In the genomic region with DNA sequence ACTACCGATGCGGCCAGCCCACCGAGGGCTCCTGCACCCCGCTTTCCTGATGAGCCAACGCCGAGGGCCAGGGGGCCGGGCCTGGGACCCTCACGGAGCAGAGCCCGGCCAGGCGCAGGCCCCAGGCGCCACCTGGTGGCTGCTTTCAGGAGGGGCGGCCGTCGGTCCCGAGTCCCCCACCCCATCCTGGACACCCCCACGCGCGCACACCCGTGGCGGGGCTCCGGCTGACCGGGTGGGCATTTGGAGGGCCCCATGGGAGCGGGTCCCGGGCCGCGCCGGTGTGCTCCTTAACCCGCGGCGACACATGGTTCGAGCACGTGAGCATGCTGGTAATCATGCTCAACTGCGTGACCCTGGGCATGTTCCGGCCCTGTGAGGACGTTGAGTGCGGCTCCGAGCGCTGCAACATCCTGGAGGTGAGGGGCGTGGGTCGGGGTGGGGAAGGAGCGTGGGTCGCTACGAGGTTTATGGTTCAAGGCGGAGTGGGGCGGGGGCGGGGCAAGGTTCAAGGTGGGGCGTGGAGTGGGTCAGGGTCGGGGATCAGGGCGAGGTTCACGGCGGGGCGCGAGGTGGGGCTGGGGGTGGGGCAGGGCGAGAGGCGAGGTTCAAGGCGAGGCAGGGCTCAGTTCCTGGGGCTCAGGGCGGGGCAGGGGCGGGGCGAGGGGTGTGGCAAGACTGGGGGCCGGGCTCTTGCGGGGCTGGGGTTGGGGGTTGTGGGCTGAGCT, we compare ENCODE assay signal across 2 cellular contexts.
TF ChIP-seq lines count a peak whose summit lies in the region.

No MANE protein-coding gene starts in this region.

TF ChIP-seq in HEK293, 187 proteins besides CTCF, POLR2A, EP300 and RAD21 (continued from another document and continues in another):
- TF ChIP-seq, protein P1, sequence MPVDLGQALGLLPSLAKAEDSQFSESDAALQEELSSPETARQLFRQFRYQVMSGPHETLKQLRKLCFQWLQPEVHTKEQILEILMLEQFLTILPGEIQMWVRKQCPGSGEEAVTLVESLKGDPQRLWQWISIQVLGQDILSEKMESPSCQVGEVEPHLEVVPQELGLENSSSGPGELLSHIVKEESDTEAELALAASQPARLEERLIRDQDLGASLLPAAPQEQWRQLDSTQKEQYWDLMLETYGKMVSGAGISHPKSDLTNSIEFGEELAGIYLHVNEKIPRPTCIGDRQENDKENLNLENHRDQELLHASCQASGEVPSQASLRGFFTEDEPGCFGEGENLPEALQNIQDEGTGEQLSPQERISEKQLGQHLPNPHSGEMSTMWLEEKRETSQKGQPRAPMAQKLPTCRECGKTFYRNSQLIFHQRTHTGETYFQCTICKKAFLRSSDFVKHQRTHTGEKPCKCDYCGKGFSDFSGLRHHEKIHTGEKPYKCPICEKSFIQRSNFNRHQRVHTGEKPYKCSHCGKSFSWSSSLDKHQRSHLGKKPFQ (tag by site-specific recombination; IDR thresholded peaks at IDR 0.05) = no peak
- TF ChIP-seq, protein P2, sequence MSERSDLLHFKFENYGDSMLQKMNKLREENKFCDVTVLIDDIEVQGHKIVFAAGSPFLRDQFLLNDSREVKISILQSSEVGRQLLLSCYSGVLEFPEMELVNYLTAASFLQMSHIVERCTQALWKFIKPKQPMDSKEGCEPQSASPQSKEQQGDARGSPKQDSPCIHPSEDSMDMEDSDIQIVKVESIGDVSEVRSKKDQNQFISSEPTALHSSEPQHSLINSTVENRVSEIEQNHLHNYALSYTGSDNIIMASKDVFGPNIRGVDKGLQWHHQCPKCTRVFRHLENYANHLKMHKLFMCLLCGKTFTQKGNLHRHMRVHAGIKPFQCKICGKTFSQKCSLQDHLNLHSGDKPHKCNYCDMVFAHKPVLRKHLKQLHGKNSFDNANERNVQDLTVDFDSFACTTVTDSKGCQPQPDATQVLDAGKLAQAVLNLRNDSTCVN (tag by site-specific recombination; optimal IDR thresholded peaks at IDR 0.05) = peak; percentile 44
- TF ChIP-seq, protein P3, sequence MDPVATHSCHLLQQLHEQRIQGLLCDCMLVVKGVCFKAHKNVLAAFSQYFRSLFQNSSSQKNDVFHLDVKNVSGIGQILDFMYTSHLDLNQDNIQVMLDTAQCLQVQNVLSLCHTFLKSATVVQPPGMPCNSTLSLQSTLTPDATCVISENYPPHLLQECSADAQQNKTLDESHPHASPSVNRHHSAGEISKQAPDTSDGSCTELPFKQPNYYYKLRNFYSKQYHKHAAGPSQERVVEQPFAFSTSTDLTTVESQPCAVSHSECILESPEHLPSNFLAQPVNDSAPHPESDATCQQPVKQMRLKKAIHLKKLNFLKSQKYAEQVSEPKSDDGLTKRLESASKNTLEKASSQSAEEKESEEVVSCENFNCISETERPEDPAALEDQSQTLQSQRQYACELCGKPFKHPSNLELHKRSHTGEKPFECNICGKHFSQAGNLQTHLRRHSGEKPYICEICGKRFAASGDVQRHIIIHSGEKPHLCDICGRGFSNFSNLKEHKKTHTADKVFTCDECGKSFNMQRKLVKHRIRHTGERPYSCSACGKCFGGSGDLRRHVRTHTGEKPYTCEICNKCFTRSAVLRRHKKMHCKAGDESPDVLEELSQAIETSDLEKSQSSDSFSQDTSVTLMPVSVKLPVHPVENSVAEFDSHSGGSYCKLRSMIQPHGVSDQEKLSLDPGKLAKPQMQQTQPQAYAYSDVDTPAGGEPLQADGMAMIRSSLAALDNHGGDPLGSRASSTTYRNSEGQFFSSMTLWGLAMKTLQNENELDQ (tag by site-specific recombination; IDR thresholded peaks at IDR 0.05; ENCODE audit: low read depth) = no peak
- no peak for TF ChIP-seq ZNF501 (tag by site-specific recombination; IDR thresholded peaks at IDR 0.05)
- no peak for TF ChIP-seq ZFP3 (tag by site-specific recombination; IDR thresholded peaks at IDR 0.05; ENCODE audit: low read depth)
- TF ChIP-seq, protein P4, sequence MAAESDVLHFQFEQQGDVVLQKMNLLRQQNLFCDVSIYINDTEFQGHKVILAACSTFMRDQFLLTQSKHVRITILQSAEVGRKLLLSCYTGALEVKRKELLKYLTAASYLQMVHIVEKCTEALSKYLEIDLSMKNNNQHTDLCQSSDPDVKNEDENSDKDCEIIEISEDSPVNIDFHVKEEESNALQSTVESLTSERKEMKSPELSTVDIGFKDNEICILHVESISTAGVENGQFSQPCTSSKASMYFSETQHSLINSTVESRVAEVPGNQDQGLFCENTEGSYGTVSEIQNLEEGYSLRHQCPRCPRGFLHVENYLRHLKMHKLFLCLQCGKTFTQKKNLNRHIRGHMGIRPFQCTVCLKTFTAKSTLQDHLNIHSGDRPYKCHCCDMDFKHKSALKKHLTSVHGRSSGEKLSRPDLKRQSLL (tag by site-specific recombination; IDR thresholded peaks at IDR 0.05) = no peak
- TF ChIP-seq, protein P5, sequence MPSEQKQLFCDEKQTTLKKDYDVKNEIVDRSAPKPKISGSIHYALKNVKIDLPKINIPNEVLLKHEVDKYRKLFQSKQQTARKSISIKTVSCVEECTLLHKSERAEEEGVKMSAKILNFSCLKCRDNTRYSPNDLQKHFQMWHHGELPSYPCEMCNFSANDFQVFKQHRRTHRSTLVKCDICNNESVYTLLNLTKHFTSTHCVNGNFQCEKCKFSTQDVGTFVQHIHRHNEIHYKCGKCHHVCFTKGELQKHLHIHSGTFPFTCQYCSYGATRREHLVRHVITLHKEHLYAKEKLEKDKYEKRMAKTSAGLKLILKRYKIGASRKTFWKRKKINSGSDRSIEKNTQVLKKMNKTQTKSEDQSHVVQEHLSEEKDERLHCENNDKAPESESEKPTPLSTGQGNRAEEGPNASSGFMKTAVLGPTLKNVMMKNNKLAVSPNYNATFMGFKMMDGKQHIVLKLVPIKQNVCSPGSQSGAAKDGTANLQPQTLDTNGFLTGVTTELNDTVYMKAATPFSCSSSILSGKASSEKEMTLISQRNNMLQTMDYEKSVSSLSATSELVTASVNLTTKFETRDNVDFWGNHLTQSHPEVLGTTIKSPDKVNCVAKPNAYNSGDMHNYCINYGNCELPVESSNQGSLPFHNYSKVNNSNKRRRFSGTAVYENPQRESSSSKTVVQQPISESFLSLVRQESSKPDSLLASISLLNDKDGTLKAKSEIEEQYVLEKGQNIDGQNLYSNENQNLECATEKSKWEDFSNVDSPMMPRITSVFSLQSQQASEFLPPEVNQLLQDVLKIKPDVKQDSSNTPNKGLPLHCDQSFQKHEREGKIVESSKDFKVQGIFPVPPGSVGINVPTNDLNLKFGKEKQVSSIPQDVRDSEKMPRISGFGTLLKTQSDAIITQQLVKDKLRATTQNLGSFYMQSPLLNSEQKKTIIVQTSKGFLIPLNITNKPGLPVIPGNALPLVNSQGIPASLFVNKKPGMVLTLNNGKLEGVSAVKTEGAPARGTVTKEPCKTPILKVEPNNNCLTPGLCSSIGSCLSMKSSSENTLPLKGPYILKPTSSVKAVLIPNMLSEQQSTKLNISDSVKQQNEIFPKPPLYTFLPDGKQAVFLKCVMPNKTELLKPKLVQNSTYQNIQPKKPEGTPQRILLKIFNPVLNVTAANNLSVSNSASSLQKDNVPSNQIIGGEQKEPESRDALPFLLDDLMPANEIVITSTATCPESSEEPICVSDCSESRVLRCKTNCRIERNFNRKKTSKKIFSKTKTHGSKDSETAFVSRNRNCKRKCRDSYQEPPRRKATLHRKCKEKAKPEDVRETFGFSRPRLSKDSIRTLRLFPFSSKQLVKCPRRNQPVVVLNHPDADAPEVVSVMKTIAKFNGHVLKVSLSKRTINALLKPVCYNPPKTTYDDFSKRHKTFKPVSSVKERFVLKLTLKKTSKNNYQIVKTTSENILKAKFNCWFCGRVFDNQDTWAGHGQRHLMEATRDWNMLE (tag by site-specific recombination; conservative IDR thresholded peaks at IDR 0.05; ENCODE audit: low read depth) = no peak
- peak; percentile 19; the same call in 1 of the 2 replicates for TF ChIP-seq ZFHX2 (tag by site-specific recombination; conservative IDR thresholded peaks at IDR 0.05)

TF ChIP-seq in K562, 482 proteins besides CTCF, POLR2A, EP300 and RAD21 (continued from another document and continues in another):
- TF ChIP-seq, protein P6, sequence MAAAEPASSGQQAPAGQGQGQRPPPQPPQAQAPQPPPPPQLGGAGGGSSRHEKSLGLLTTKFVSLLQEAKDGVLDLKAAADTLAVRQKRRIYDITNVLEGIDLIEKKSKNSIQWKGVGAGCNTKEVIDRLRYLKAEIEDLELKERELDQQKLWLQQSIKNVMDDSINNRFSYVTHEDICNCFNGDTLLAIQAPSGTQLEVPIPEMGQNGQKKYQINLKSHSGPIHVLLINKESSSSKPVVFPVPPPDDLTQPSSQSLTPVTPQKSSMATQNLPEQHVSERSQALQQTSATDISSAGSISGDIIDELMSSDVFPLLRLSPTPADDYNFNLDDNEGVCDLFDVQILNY (CRISPR knock-in tag; IDR thresholded peaks at IDR 0.05) = no peak
- TF ChIP-seq, protein P7, sequence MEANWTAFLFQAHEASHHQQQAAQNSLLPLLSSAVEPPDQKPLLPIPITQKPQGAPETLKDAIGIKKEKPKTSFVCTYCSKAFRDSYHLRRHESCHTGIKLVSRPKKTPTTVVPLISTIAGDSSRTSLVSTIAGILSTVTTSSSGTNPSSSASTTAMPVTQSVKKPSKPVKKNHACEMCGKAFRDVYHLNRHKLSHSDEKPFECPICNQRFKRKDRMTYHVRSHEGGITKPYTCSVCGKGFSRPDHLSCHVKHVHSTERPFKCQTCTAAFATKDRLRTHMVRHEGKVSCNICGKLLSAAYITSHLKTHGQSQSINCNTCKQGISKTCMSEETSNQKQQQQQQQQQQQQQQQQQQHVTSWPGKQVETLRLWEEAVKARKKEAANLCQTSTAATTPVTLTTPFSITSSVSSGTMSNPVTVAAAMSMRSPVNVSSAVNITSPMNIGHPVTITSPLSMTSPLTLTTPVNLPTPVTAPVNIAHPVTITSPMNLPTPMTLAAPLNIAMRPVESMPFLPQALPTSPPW (CRISPR knock-in tag; IDR thresholded peaks at IDR 0.05) = peak; percentile 26
- TF ChIP-seq, protein P8, sequence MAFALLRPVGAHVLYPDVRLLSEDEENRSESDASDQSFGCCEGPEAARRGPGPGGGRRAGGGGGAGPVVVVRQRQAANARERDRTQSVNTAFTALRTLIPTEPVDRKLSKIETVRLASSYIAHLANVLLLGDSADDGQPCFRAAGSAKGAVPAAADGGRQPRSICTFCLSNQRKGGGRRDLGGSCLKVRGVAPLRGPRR (CRISPR knock-in tag; IDR thresholded peaks at IDR 0.05) = no peak
- TF ChIP-seq ZNF644 (tag; IDR thresholded peaks at IDR 0.05; ENCODE audit: low read depth) (no peak), BMI1 (IDR thresholded peaks at IDR 0.05; ENCODE audit: low read length) (no peak), RFX7 (CRISPR knock-in tag; IDR thresholded peaks at IDR 0.05) (no peak), ILF3 (IDR thresholded peaks at IDR 0.05; ENCODE audit: borderline replicate concordance) (no peak), PPARD (CRISPR knock-in tag; IDR thresholded peaks at IDR 0.05) (no peak), MEF2A (IDR thresholded peaks at IDR 0.05; ENCODE audit: control insufficient read depth, low read depth, low read length) (no peak), STAT5A (IDR thresholded peaks at IDR 0.05; ENCODE audit: borderline replicate concordance, low read length) (no peak), ZBTB8A (IDR thresholded peaks at IDR 0.05; ENCODE audit: partially characterized antibody) (no peak), SMAD2 (IDR thresholded peaks at IDR 0.05; ENCODE audit: low read depth, low read length) (no peak), RBM15 (IDR thresholded peaks at IDR 0.05; ENCODE audit: insufficient read depth, low read length) (no peak), POLR2B (IDR thresholded peaks at IDR 0.05; ENCODE audit: low read depth, partially characterized antibody) (no peak), SMAD1 (IDR thresholded peaks at IDR 0.05; ENCODE audit: low read depth, low read length, partially characterized antibody) (no peak), ZNF668 (CRISPR knock-in tag; IDR thresholded peaks at IDR 0.05) (no peak), ZNF324 (CRISPR knock-in tag; IDR thresholded peaks at IDR 0.05) (no peak), TAF15 (IDR thresholded peaks at IDR 0.05; ENCODE audit: low read depth, low read length) (no peak)
- TF ChIP-seq, protein P9, sequence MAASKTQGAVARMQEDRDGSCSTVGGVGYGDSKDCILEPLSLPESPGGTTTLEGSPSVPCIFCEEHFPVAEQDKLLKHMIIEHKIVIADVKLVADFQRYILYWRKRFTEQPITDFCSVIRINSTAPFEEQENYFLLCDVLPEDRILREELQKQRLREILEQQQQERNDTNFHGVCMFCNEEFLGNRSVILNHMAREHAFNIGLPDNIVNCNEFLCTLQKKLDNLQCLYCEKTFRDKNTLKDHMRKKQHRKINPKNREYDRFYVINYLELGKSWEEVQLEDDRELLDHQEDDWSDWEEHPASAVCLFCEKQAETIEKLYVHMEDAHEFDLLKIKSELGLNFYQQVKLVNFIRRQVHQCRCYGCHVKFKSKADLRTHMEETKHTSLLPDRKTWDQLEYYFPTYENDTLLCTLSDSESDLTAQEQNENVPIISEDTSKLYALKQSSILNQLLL (CRISPR knock-in tag; IDR thresholded peaks at IDR 0.05; ENCODE audit: borderline replicate concordance) = no peak
- TF ChIP-seq, protein P10, sequence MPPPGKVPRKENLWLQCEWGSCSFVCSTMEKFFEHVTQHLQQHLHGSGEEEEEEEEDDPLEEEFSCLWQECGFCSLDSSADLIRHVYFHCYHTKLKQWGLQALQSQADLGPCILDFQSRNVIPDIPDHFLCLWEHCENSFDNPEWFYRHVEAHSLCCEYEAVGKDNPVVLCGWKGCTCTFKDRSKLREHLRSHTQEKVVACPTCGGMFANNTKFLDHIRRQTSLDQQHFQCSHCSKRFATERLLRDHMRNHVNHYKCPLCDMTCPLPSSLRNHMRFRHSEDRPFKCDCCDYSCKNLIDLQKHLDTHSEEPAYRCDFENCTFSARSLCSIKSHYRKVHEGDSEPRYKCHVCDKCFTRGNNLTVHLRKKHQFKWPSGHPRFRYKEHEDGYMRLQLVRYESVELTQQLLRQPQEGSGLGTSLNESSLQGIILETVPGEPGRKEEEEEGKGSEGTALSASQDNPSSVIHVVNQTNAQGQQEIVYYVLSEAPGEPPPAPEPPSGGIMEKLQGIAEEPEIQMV (tag; conservative IDR thresholded peaks at IDR 0.05; ENCODE audit: low read depth) = no peak
- TF ChIP-seq, protein P11, sequence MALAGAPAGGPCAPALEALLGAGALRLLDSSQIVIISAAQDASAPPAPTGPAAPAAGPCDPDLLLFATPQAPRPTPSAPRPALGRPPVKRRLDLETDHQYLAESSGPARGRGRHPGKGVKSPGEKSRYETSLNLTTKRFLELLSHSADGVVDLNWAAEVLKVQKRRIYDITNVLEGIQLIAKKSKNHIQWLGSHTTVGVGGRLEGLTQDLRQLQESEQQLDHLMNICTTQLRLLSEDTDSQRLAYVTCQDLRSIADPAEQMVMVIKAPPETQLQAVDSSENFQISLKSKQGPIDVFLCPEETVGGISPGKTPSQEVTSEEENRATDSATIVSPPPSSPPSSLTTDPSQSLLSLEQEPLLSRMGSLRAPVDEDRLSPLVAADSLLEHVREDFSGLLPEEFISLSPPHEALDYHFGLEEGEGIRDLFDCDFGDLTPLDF (CRISPR knock-in tag; IDR thresholded peaks at IDR 0.05) = no peak
- TF ChIP-seq, protein P12, sequence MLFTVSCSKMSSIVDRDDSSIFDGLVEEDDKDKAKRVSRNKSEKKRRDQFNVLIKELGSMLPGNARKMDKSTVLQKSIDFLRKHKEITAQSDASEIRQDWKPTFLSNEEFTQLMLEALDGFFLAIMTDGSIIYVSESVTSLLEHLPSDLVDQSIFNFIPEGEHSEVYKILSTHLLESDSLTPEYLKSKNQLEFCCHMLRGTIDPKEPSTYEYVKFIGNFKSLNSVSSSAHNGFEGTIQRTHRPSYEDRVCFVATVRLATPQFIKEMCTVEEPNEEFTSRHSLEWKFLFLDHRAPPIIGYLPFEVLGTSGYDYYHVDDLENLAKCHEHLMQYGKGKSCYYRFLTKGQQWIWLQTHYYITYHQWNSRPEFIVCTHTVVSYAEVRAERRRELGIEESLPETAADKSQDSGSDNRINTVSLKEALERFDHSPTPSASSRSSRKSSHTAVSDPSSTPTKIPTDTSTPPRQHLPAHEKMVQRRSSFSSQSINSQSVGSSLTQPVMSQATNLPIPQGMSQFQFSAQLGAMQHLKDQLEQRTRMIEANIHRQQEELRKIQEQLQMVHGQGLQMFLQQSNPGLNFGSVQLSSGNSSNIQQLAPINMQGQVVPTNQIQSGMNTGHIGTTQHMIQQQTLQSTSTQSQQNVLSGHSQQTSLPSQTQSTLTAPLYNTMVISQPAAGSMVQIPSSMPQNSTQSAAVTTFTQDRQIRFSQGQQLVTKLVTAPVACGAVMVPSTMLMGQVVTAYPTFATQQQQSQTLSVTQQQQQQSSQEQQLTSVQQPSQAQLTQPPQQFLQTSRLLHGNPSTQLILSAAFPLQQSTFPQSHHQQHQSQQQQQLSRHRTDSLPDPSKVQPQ (CRISPR knock-in tag; IDR thresholded peaks at IDR 0.05; ENCODE audit: borderline replicate concordance) = no peak
